Comparison of ENCODE assay signal across 9 cellular contexts in genomic region chr14:61476105-61476736, GRCh38.
DNase-seq lines count a peak whose midpoint lies in the region; ATAC-seq and TF ChIP-seq lines count a peak whose summit lies in the region.
"Had no signal": no experiment of that assay in that cellular context is flagged by ENCODE, and none has a peak within 500 bp of the region (broad histone marks: within the 10 kb centered on the region; RNA-seq: fewer than 3 reads in every experiment).

No MANE protein-coding gene starts in this region.

- no peaks in the 10 kb centered on the region for H4K20me1 ChIP-seq in OCI-LY1 (ENCODE audit: insufficient read depth, low read length)

- no peak for TF ChIP-seq CTCF in OCI-LY1 (IDR thresholded peaks at IDR 0.05; ENCODE audit: low read length)

- no peaks in the 10 kb centered on the region for H3K9me2 ChIP-seq in OCI-LY1 (ENCODE audit: low read depth, low read length)

- H3K4me1 ChIP-seq in OCI-LY1 (ENCODE audit: insufficient read depth, low read length, severe bottlenecking): peaks cover 99% of the 10 kb centered on the region

- H2AFZ ChIP-seq in OCI-LY1 (ENCODE audit: low read length): no peak overlapping the region

- H3K27me3 ChIP-seq in OCI-LY1 (ENCODE audit: insufficient read depth, low read length): no peaks in the 10 kb centered on the region
- H3K27me3 ChIP-seq: foreskin keratinocyte had no signal

- DNase-seq in epithelial cell of prostate (ENCODE audit: low read depth, low spot score) (no peak), NCI-H1105 treated with DMSO at 0.1 percent for 48 hours (lab: John Stamatoyannopoulos, UW) (no peak)
- no peak for DNase-seq in effector CD8-positive, alpha-beta T cell (lab: John Stamatoyannopoulos, UW)
- no peak for DNase-seq in stimulated activated CD4-positive, alpha-beta T cell treated with anti-CD3 and anti-CD28 coated beads, Interleukin-12 subunit alpha, Interleukin-12 subunit beta, amount 100 ng/mL, for 4 hours

- peak overlapping the region; percentile 77 for H3K9ac ChIP-seq in OCI-LY1 (ENCODE audit: low read length)

- no peaks in the 10 kb centered on the region for H3K9me3 ChIP-seq in OCI-LY1 (ENCODE audit: low read length)

- H3K4me2 ChIP-seq in OCI-LY1 (ENCODE audit: low read length): peak overlapping the region; percentile 86

- ATAC-seq in GM18868 (IDR thresholded peaks at IDR 0.05; ENCODE audit: unreplicated experiment) (peak; percentile 14), GM19023 (IDR thresholded peaks at IDR 0.05; ENCODE audit: unreplicated experiment) (no peak)
- ATAC-seq: foreskin keratinocyte had no signal

- H3K36me3 ChIP-seq in OCI-LY1 (ENCODE audit: insufficient read depth, low read length): no peaks in the 10 kb centered on the region

- H3K4me3 ChIP-seq in OCI-LY1 (ENCODE audit: low read depth, low read length, poor library complexity, severe bottlenecking): peak overlapping the region; percentile 60
- H3K4me3 ChIP-seq in skin epidermis: no peak overlapping the region

- H3F3A ChIP-seq in OCI-LY1 (ENCODE audit: insufficient read depth, low read length): peaks cover 12% of the 10 kb centered on the region

- H3K27ac ChIP-seq in OCI-LY1 (ENCODE audit: low read depth, low read length, poor library complexity, severe bottlenecking) (peak overlapping the region; percentile 100), epithelial cell of prostate (peak overlapping the region; percentile 56), skin epidermis (peak overlapping the region; percentile 47 to 94 (median 80))
- H3K27ac ChIP-seq: foreskin keratinocyte had no signal

- H3K79me2 ChIP-seq in OCI-LY1 (ENCODE audit: insufficient read depth, low read length): no peaks in the 10 kb centered on the region
